ENCODE assay signal across 12 cellular contexts in genomic region chr11:46336781-46337180, GRCh38. TPM values are rescaled to one million over a fixed set of nuclear protein-coding genes. Genes with fewer than 3 reads are reported as not detected.
DNase-seq lines count a peak whose midpoint lies in the region; ATAC-seq and TF ChIP-seq lines count a peak whose summit lies in the region.
"Had no signal": no experiment of that assay in that cellular context is flagged by ENCODE, and none has a peak within 500 bp of the region (broad histone marks: within the 10 kb centered on the region; RNA-seq: fewer than 3 reads in every experiment).

No MANE protein-coding gene starts in this region.

- H3K36me3 Mint-ChIP-seq in activated naive CD4-positive, alpha-beta T cell treated with anti-CD3 and anti-CD28 coated beads, Interleukin-2, amount 50 U/mL, for 72 hours, result no peaks in the 10 kb centered on the region
- H3K36me3 Mint-ChIP-seq in natural killer cell treated with Interleukin-12 subunit alpha and Interleukin-12 subunit beta and Interleukin-15 and Interleukin-18, amount 100 ng/mL, for 72 hours, result no peaks in the 10 kb centered on the region

- TF ChIP-seq POLR2A in NB4 (IDR thresholded peaks at IDR 0.05; ENCODE audit: extremely low read depth, insufficient read length) (no peak), esophagus muscularis mucosa (IDR thresholded peaks at IDR 0.05; ENCODE audit: low read depth) (no peak)

- WGBS in GM23248 (ENCODE audit: low coverage in 1 of 2, low lambda C conversion rate in 2 of 2, missing lambda C conversion rate in 2 of 2), 2 experiments, result 71 to 76% methylated on average over 9 of the region's 9 CpGs
- WGBS in esophagus muscularis mucosa, result 87% methylated on average over 8 of the region's 9 CpGs

- peaks cover 10% of the 10 kb centered on the region in 2 donors for H3K4me1 Mint-ChIP-seq in natural killer cell treated with Interleukin-12 subunit alpha and Interleukin-12 subunit beta and Interleukin-15 and Interleukin-18, amount 100 ng/mL, for 72 hours (ENCODE audit: low read depth in 2 of 2)

- no peak overlapping the region for H3K9ac ChIP-seq in GM23248

- intact Hi-C loops in esophagus muscularis mucosa (cut with DNase I), result no loop called here

- H4K20me1 ChIP-seq in GM23248 (ENCODE audit: insufficient read depth), result no peaks in the 10 kb centered on the region

- H3K9me2 ChIP-seq in GM23248 (ENCODE audit: insufficient read depth), result no peaks in the 10 kb centered on the region

- H3K27me3 Mint-ChIP-seq in natural killer cell treated with Interleukin-12 subunit alpha and Interleukin-12 subunit beta and Interleukin-15 and Interleukin-18, amount 100 ng/mL, for 72 hours, result peaks cover 8 to 39% of the 10 kb centered on the region in 2 donors
- H3K27me3 Mint-ChIP-seq: T-helper 17 cell had no signal

- H3K4me1 ChIP-seq in GM23248 (ENCODE audit: insufficient read depth), result 0 out of 2 replicates have a peak, but pooled peaks cover 4% of the 10 kb centered on the region
- peaks cover 38 to 53% (median 46%) of the 10 kb centered on the region in 4 donors for H3K4me1 ChIP-seq in esophagus muscularis mucosa

- TF ChIP-seq CTCF in NB4 (IDR thresholded peaks at IDR 0.05; ENCODE audit: low read depth, low read length), result no peak
- TF ChIP-seq CTCF in esophagus muscularis mucosa (IDR thresholded peaks at IDR 0.05), result no peak

- no peaks in the 10 kb centered on the region for H3K9me3 Mint-ChIP-seq in activated naive CD4-positive, alpha-beta T cell treated with anti-CD3 and anti-CD28 coated beads, Interleukin-2, amount 50 U/mL, for 72 hours
- H3K9me3 Mint-ChIP-seq in natural killer cell treated with Interleukin-12 subunit alpha and Interleukin-12 subunit beta and Interleukin-15 and Interleukin-18, amount 100 ng/mL, for 72 hours, result no peaks in the 10 kb centered on the region

- H3K36me3 ChIP-seq in GM23248 (ENCODE audit: low read depth) (no peaks in the 10 kb centered on the region), esophagus muscularis mucosa (no peaks in the 10 kb centered on the region)
- H3K36me3 ChIP-seq: gastroesophageal sphincter had no signal

- no peak overlapping the region for H3K4me3 ChIP-seq in GM23248
- no peak overlapping the region for H3K4me3 ChIP-seq in NB4 (ENCODE audit: low read depth, low read length)
- no peak overlapping the region for H3K4me3 ChIP-seq in esophagus muscularis mucosa
- H3K4me3 ChIP-seq: gastroesophageal sphincter, testis had no signal

- H3K27me3 ChIP-seq in GM23248 (replicated peaks; ENCODE audit: insufficient read depth), result peaks cover 9% of the 10 kb centered on the region
- H3K27me3 ChIP-seq in esophagus muscularis mucosa, result peaks cover 9 to 29% (median 13%) of the 10 kb centered on the region in 4 donors
- H3K27me3 ChIP-seq: testis had no signal

- peak; percentile 68 for DNase-seq in GM23248
- peak; percentile 99 for DNase-seq in NB4 (ENCODE audit: low read depth)
- DNase-seq in activated naive CD4-positive, alpha-beta T cell treated with anti-CD3 and anti-CD28 coated beads, Interleukin-2, amount 50 U/mL, for 72 hours (ENCODE audit: low spot score in 2 of 2), result no peak
- peak; percentile 72 for DNase-seq in natural killer cell treated with Interleukin-12 subunit alpha and Interleukin-12 subunit beta and Interleukin-15 and Interleukin-18, amount 100 ng/mL, for 72 hours (ENCODE audit: low spot score)
- no peak for DNase-seq in esophagus muscularis mucosa (ENCODE audit: extremely low spot score)
- no peak for DNase-seq in DMS 273 treated with DMSO at 0.1 percent for 48 hours (lab: John Stamatoyannopoulos, UW)
- DNase-seq: GOT3, NCI-H187 treated with DMSO at 0.1 percent for 48 hours, T-helper 17 cell, testis had no signal

- H3F3A ChIP-seq in GM23248 (ENCODE audit: insufficient read depth), result peaks cover under 1% of the 10 kb centered on the region; the same call in 1 of the 2 replicates

- peak overlapping the region in 1 of 2 donors; percentile 65 for H3K27ac Mint-ChIP-seq in activated naive CD4-positive, alpha-beta T cell treated with anti-CD3 and anti-CD28 coated beads, Interleukin-2, amount 50 U/mL, for 72 hours
- peak overlapping the region in 1 of 2 donors; percentile 33 for H3K27ac Mint-ChIP-seq in natural killer cell treated with Interleukin-12 subunit alpha and Interleukin-12 subunit beta and Interleukin-15 and Interleukin-18, amount 100 ng/mL, for 72 hours

- in situ Hi-C loops in GM23248 (cut with MboI), result no loop called here

- H3K9me3 ChIP-seq in GM23248 (ENCODE audit: low read depth) (no peaks in the 10 kb centered on the region), esophagus muscularis mucosa (no peaks in the 10 kb centered on the region)
- H3K9me3 ChIP-seq: gastroesophageal sphincter, testis had no signal

- TF ChIP-seq EP300 in esophagus muscularis mucosa (IDR thresholded peaks at IDR 0.05), result no peak

- no peak overlapping the region for H2AFZ ChIP-seq in GM23248

- no peak overlapping the region for H3K27ac ChIP-seq in GM23248
- no peak overlapping the region for H3K27ac ChIP-seq in esophagus muscularis mucosa (replicated peaks in 1 of 4)
- H3K27ac ChIP-seq: gastroesophageal sphincter, testis had no signal

- peak; percentile 22 to 26 for ATAC-seq in activated naive CD4-positive, alpha-beta T cell treated with anti-CD3 and anti-CD28 coated beads, Interleukin-2, amount 50 U/mL, for 72 hours
- ATAC-seq in natural killer cell treated with Interleukin-12 subunit alpha and Interleukin-12 subunit beta and Interleukin-15 and Interleukin-18, amount 100 ng/mL, for 72 hours, result peak; percentile 63 to 74
- no peak for ATAC-seq in GM19035 (IDR thresholded peaks at IDR 0.05; ENCODE audit: unreplicated experiment)
- ATAC-seq: gastroesophageal sphincter, T-helper 17 cell had no signal

- H3K79me2 ChIP-seq in GM23248 (ENCODE audit: insufficient read depth), result no peaks in the 10 kb centered on the region

- peak overlapping the region; percentile 24 for H3K4me3 Mint-ChIP-seq in natural killer cell treated with Interleukin-12 subunit alpha and Interleukin-12 subunit beta and Interleukin-15 and Interleukin-18, amount 100 ng/mL, for 72 hours
- H3K4me3 Mint-ChIP-seq: T-helper 17 cell had no signal

- no peak overlapping the region for H3K4me2 ChIP-seq in GM23248 (ENCODE audit: unreplicated experiment)

RNA-seq across cellular contexts. Expression of gene DGKZ, which starts 10.5 kb away (rescaled TPM):
- total RNA-seq in GM23248 (2014; rRNA removed; shearing (Covaris generic)), result 50.7 and 62.7 TPM in 2 replicates
- polyA plus RNA-seq in GM23248 (2016; fragmentation: Nextera tagmentation; extraction: Ambion mirVana), result 21.4 and 23.9 TPM in 2 replicates
- 100 to 1,000 TPM in 1 of 2 donors, 10 to 100 TPM in 1; 88.0 to 108 TPM for total RNA-seq in activated naive CD4-positive, alpha-beta T cell treated with anti-CD3 and anti-CD28 coated beads, Interleukin-2, amount 50 U/mL, for 72 hours
- total RNA-seq in natural killer cell treated with Interleukin-12 subunit alpha and Interleukin-12 subunit beta and Interleukin-15 and Interleukin-18, amount 100 ng/mL, for 72 hours, result 100 to 1,000 TPM; 104 to 207 TPM
- 10 to 100 TPM; 39.4 to 85.8 (median 55.4) TPM for total RNA-seq in esophagus muscularis mucosa

RNA-seq across cellular contexts. Expression of gene MDK, which starts 44.7 kb away (rescaled TPM):
- total RNA-seq in GM23248 (2014; rRNA removed; shearing (Covaris generic)), result 2.7 and 10.7 TPM in 2 replicates
- polyA plus RNA-seq in GM23248 (2016; fragmentation: Nextera tagmentation; extraction: Ambion mirVana), result 31.5 and 34.5 TPM in 2 replicates
- 10 to 100 TPM in 1 of 2 donors, 1 to 10 TPM in 1; 5.8 to 14.8 TPM for total RNA-seq in activated naive CD4-positive, alpha-beta T cell treated with anti-CD3 and anti-CD28 coated beads, Interleukin-2, amount 50 U/mL, for 72 hours
- 1 to 10 TPM; 1.4 to 4.0 TPM for total RNA-seq in natural killer cell treated with Interleukin-12 subunit alpha and Interleukin-12 subunit beta and Interleukin-15 and Interleukin-18, amount 100 ng/mL, for 72 hours
- 10 to 100 TPM in 3 of 4 donors, 1 to 10 TPM in 1; 1.2 to 12.8 (median 11.8) TPM for total RNA-seq in esophagus muscularis mucosa

RNA-seq across cellular contexts. Expression of gene CHRM4, which starts 54.8 kb away (rescaled TPM):
- total RNA-seq in GM23248 (2014; rRNA removed; shearing (Covaris generic)), result not detected in 2 replicates
- polyA plus RNA-seq in GM23248 (2016; fragmentation: Nextera tagmentation; extraction: Ambion mirVana), result not detected in 2 replicates
- total RNA-seq in activated naive CD4-positive, alpha-beta T cell treated with anti-CD3 and anti-CD28 coated beads, Interleukin-2, amount 50 U/mL, for 72 hours, result under 1 TPM in 1 of 2 donors, not detected in 1; 0.64 TPM
- total RNA-seq in natural killer cell treated with Interleukin-12 subunit alpha and Interleukin-12 subunit beta and Interleukin-15 and Interleukin-18, amount 100 ng/mL, for 72 hours, result under 1 TPM; 0.75 to 0.81 TPM
- 1 to 10 TPM in 2 of 4 donors, under 1 TPM in 2; 0.34 to 1.5 (median 1.0) TPM for total RNA-seq in esophagus muscularis mucosa

RNA-seq across cellular contexts. Expression of gene CREB3L1, which starts 59.3 kb away (rescaled TPM):
- 29.6 and 37.7 TPM in 2 replicates for total RNA-seq in GM23248 (2014; rRNA removed; shearing (Covaris generic))
- 146 and 151 TPM in 2 replicates for polyA plus RNA-seq in GM23248 (2016; fragmentation: Nextera tagmentation; extraction: Ambion mirVana)
- under 1 TPM; 0.14 to 0.61 TPM for total RNA-seq in activated naive CD4-positive, alpha-beta T cell treated with anti-CD3 and anti-CD28 coated beads, Interleukin-2, amount 50 U/mL, for 72 hours
- total RNA-seq in natural killer cell treated with Interleukin-12 subunit alpha and Interleukin-12 subunit beta and Interleukin-15 and Interleukin-18, amount 100 ng/mL, for 72 hours, result not detected
- total RNA-seq in esophagus muscularis mucosa, result 1 to 10 TPM; 1.3 to 8.7 (median 3.7) TPM
- total RNA-seq: T-helper 17 cell had no signal

Comparison
In these comparisons a context has a peak if more than half of its experiments do, and no peak if none do; other contexts are left out.
1. DNase-seq: peak in GM23248 (single experiment), NB4 (single experiment) and natural killer cell treated with Interleukin-12 subunit alpha and Interleukin-12 subunit beta and Interleukin-15 and Interleukin-18, amount 100 ng/mL, for 72 hours (single experiment); none in activated naive CD4-positive, alpha-beta T cell treated with anti-CD3 and anti-CD28 coated beads, Interleukin-2, amount 50 U/mL, for 72 hours (0 of 2), esophagus muscularis mucosa (single experiment) and DMS 273 treated with DMSO at 0.1 percent for 48 hours (single experiment).